Comparison of ENCODE assay signal across 12 cellular contexts in the genomic region with DNA sequence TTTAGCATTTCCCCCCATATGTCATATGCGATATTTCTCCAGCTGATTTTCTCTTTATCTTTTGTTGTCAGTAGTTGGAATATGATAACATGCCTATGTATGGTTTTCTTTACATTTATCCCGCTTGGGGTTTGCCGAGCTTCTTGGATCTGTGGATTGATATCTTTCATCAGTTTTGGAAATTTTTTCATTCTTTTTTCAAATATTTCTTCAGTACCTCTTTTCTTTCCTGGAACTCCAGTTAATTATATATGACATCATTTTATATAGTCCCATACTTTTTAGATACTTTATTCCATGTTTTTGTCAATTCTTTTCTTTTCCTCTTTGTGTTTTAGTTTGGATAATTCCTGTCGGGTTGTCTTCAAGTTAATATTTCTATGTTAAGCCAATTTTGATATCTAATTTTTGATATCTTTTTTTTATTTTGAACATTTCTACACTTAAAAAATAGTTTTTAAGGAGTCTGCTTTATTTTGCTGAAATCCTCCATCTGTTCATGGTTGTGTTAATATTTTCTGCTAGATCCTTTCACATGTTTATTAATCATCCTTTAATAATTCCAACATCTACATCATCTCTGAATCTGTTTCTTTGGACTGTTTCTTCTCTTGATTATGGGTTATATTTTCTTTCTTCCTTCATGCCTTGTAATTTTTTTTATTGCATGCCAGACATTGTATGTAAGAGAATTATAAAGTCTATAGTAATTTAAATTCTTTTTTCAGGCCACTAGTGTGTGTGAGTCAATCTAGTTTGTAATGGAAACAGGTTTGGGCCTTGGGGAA. TPM values are rescaled to one million over a fixed set of nuclear protein-coding genes. Genes with fewer than 3 reads are reported as not detected.
DNase-seq lines count a peak whose midpoint lies in the region; ATAC-seq and TF ChIP-seq lines count a peak whose summit lies in the region.
"Had no signal": no experiment of that assay in that cellular context is flagged by ENCODE, and none has a peak within 500 bp of the region (broad histone marks: within the 10 kb centered on the region; RNA-seq: fewer than 3 reads in every experiment).

No MANE protein-coding gene starts in this region.

- no peaks in the 10 kb centered on the region for H4K20me1 ChIP-seq in HCT116 (ENCODE audit: insufficient read depth)

- TF ChIP-seq RAD21 in HCT116 (IDR thresholded peaks at IDR 0.05; ENCODE audit: low read depth) = no peak

- no peak for DNase-seq in HCT116 (ENCODE audit: low read depth, low spot score)
- peak; percentile 18 for DNase-seq in OCI-M1 (lab: John Stamatoyannopoulos, UW)
- DNase-seq in thyroid gland = no peak
- DNase-seq: AML-193, DMS53, H9, HFFc6 had no signal

- intact Hi-C loops in HCT116 (cut with micrococcal nuclease) (no loop called here), thyroid gland (cut with DNase I) (no loop called here)

- CTCF ChIA-PET in HCT116 (lab: Charles Lee) = no interaction called here

- H3K4me1 ChIP-seq in HCT116 (ENCODE audit: control insufficient read depth in 1 of 2, insufficient read depth in 2 of 2, low read length in 2 of 2) (peaks cover 0 to 2% of the 10 kb centered on the region in 2 experiments; a peak in 1 of 4 replicates), iPS-20b (ENCODE audit: insufficient read depth, low read length) (no peaks in the 10 kb centered on the region), thyroid gland (no peaks in the 10 kb centered on the region)

- no peak overlapping the region for H3K4me3 ChIP-seq in HCT116 (replicated peaks in 1 of 2; ENCODE audit: low read depth in 1 of 2, low read length in 2 of 2)
- H3K4me3 ChIP-seq in iPS-20b (ENCODE audit: low read length) = peak overlapping the region; percentile 20; the same call in 1 of the 2 replicates
- no peak overlapping the region for H3K4me3 ChIP-seq in thyroid gland (replicated peaks in 1 of 3)
- H3K4me3 ChIP-seq: BLaER1, GM23338 had no signal

- no peak overlapping the region for H2AFZ ChIP-seq in HCT116 (ENCODE audit: low read depth, low read length, poor library complexity, severe bottlenecking)
- H2AFZ ChIP-seq: GM23338 had no signal

- H3K9ac ChIP-seq in HCT116 (ENCODE audit: low read length) = no peak overlapping the region
- no peak overlapping the region for H3K9ac ChIP-seq in iPS-20b (ENCODE audit: low read depth, low read length)
- H3K9ac ChIP-seq: BLaER1 had no signal

- RAD21 ChIA-PET in HCT116 (lab: Charles Lee; ENCODE audit: low non-redundant PET in 1 of 2, low total read pairs in 2 of 2, uncharacterized antibody in 2 of 2, unreplicated experiment in 2 of 2) = no interaction called here

- H3K79me2 ChIP-seq in HCT116 (ENCODE audit: insufficient read depth, low read length) = 0 out of 2 replicates have a peak, but pooled peaks cover 6% of the 10 kb centered on the region

- H3K27me3 ChIP-seq in HCT116 (ENCODE audit: insufficient read depth, low read length) (no peaks in the 10 kb centered on the region), iPS-20b (ENCODE audit: insufficient read depth, low read length) (no peaks in the 10 kb centered on the region), thyroid gland (no peaks in the 10 kb centered on the region)
- H3K27me3 ChIP-seq: BLaER1 had no signal

- no peaks in the 10 kb centered on the region for H3K9me2 ChIP-seq in HCT116 (ENCODE audit: insufficient read depth)

- no TSS peak for BruUV-seq in HCT116 (replicated peaks; lab: Mats Ljungman, UMichigan)

- TF ChIP-seq CTCF in HCT116 (IDR thresholded peaks at IDR 0.05 in 2 of 3, conservative IDR thresholded peaks at IDR 0.05 in 1 of 3; ENCODE audit: borderline replicate concordance in 1 of 3, insufficient read depth in 1 of 3, low read depth in 2 of 3, low read length in 2 of 3) = no peak
- TF ChIP-seq CTCF in thyroid gland (IDR thresholded peaks at IDR 0.05) = no peak

- no peak overlapping the region for H3K27ac ChIP-seq in HCT116 (ENCODE audit: low read depth, low read length)
- H3K27ac ChIP-seq in iPS-20b (ENCODE audit: low read length) = no peak overlapping the region
- no peak overlapping the region for H3K27ac ChIP-seq in thyroid gland
- H3K27ac ChIP-seq: BLaER1 had no signal

- H3K36me3 ChIP-seq in HCT116 (ENCODE audit: control insufficient read depth in 1 of 2, insufficient read depth in 2 of 2, low read length in 2 of 2) (no peaks in the 10 kb centered on the region), iPS-20b (ENCODE audit: insufficient read depth, low read depth, low read length) (no peaks in the 10 kb centered on the region), thyroid gland (no peaks in the 10 kb centered on the region)
- H3K36me3 ChIP-seq: BLaER1 had no signal

- POLR2A ChIA-PET in HCT116 (lab: Charles Lee) = no interaction called here

- TF ChIP-seq POLR2A in HCT116 (IDR thresholded peaks at IDR 0.05; ENCODE audit: borderline replicate concordance, extremely low read depth, insufficient read depth, insufficient read length) (no peak), thyroid gland (IDR thresholded peaks at IDR 0.05) (no peak)

- no peak overlapping the region for H3K4me2 ChIP-seq in HCT116 (ENCODE audit: low read length)
- H3K4me2 ChIP-seq: BLaER1, GM23338 had no signal

- WGBS in thyroid gland, 2 donors = 96 to 97% methylated on average over 4 of the region's 4 CpGs

- H3K9me3 ChIP-seq in HCT116 (ENCODE audit: control insufficient read depth in 1 of 2, insufficient read depth in 1 of 2, low read depth in 1 of 2, low read length in 2 of 2) = peaks cover 12 to 19% of the 10 kb centered on the region in 2 experiments; a peak in 2 of 4 replicates
- H3K9me3 ChIP-seq in iPS-20b (ENCODE audit: insufficient read depth, low read depth, low read length) = peaks cover 16% of the 10 kb centered on the region
- no peaks in the 10 kb centered on the region for H3K9me3 ChIP-seq in thyroid gland

- ATAC-seq in HCT116 (no peak), HG02642 (IDR thresholded peaks at IDR 0.05; ENCODE audit: poor library complexity, unreplicated experiment) (no peak), HG03342 (IDR thresholded peaks at IDR 0.05; ENCODE audit: unreplicated experiment) (no peak)
- ATAC-seq: GM23338 had no signal

TF ChIP-seq in HCT116, 20 proteins besides CTCF, POLR2A, EP300 and RAD21:
- TF ChIP-seq EGR1 (IDR thresholded peaks at IDR 0.05; ENCODE audit: low read depth) (no peak), FOSL1 (IDR thresholded peaks at IDR 0.05; ENCODE audit: low read depth) (0 out of 2 replicates have a peak, but pooled peaks have one; percentile 6)
TF ChIP-seq in HCT116: peak in this region for 1.

RNA-seq across cellular contexts. Expression of gene ZDHHC14, which starts 9.5 kb away (rescaled TPM):
- total RNA-seq in HCT116 (2021; ENCODE audit: unreplicated experiment) (5.3 TPM), thyroid gland (10 to 100 TPM in 2 of 4 donors, 1 to 10 TPM in 2; 6.2 to 20.6 (median 15.1) TPM)
- polyA plus RNA-seq in HCT116 (2012) = 1.8 and 2.2 TPM in 2 replicates
